Comparison of ENCODE assay signal across 14 cellular contexts in the genomic region with DNA sequence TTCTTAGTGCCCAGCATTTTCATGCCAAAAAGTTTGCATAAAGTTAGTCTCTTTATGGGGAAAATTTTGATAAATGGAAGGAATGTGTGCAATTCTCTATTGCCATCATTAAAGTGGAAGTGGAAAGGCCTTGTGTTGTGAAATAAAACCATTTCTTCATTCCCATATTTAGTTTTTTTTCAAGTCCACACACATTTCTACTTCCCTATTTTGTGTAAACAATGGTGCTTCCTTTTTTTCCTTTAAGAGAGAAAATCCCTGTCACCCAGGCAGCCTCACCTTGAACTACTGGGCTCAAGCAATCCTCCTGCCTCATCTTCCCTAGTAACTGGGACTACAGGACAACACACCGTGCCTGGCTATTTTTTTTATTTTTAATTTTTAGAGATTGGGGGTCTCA.
A peak's percentile ranks its signal among the peaks of the same experiment; 100 is the strongest.
DNase-seq lines count a peak whose midpoint lies in the region; ATAC-seq, FAIRE-seq and TF ChIP-seq lines count a peak whose summit lies in the region.
"Had no signal": no experiment of that assay in that cellular context is flagged by ENCODE, and none has a peak within 500 bp of the region (broad histone marks: within the 10 kb centered on the region; RNA-seq: fewer than 3 reads in every experiment).

No MANE protein-coding gene starts in this region.

- TF ChIP-seq CTCF in HL-60 (IDR thresholded peaks at IDR 0.05; ENCODE audit: insufficient read depth, low read length) = no peak
- no peak for TF ChIP-seq CTCF in NB4 (IDR thresholded peaks at IDR 0.05; ENCODE audit: low read depth, low read length)
- TF ChIP-seq CTCF in neutrophil (IDR thresholded peaks at IDR 0.05) = no peak

- H3K27me3 ChIP-seq in HL-60 (ENCODE audit: insufficient read depth, poor library complexity, severe bottlenecking) = no peaks in the 10 kb centered on the region
- H3K27me3 ChIP-seq in neutrophil = no peaks in the 10 kb centered on the region

- H3K4me3 ChIP-seq in HL-60 (replicated peaks; ENCODE audit: insufficient read depth, low read length) = no peak overlapping the region
- H3K4me3 ChIP-seq in NB4 (ENCODE audit: low read depth, low read length) = no peak overlapping the region
- peak overlapping the region; percentile 27 to 48 for H3K4me3 ChIP-seq in neutrophil (ENCODE audit: low read depth in 1 of 2, low read length in 1 of 2)

- peak overlapping the region; percentile 23 for H3K27ac ChIP-seq in HL-60 (replicated peaks)
- H3K27ac ChIP-seq in neutrophil = peak overlapping the region; percentile 92

- no peak for ATAC-seq in GM19351 (IDR thresholded peaks at IDR 0.05; ENCODE audit: unreplicated experiment)
- ATAC-seq: T-helper 17 cell had no signal

- H3K4me1 ChIP-seq in neutrophil (ENCODE audit: control insufficient read depth in 1 of 2, insufficient read depth in 1 of 2, low read depth in 1 of 2, low read length in 1 of 2) = peaks cover 24 to 45% of the 10 kb centered on the region in 2 experiments

- TF ChIP-seq POLR2A in NB4 (IDR thresholded peaks at IDR 0.05; ENCODE audit: extremely low read depth, insufficient read length) = no peak

- H3K36me3 ChIP-seq in neutrophil = no peaks in the 10 kb centered on the region

- DNase-seq in HL-60 (ENCODE audit: low read depth in 1 of 2, low spot score in 1 of 2) = peak; percentile 12 to 54
- DNase-seq in NB4 (ENCODE audit: low read depth) = peak; percentile 79
- peak; percentile 96 for DNase-seq in SKM-1 treated with dmso at 0.1 percent for 144 hours (lab: John Stamatoyannopoulos, UW; ENCODE audit: unreplicated experiment)
- no peak for DNase-seq in RCC 7860 (ENCODE audit: low spot score)
- no peak for DNase-seq in NCI-H82 (lab: John Stamatoyannopoulos, UW)
- DNase-seq: GOT3, NCI-H1092, NCI-H1694 treated with DMSO at 0.1 percent for 48 hours, NCI-H446 treated with DMSO at 0.1 percent for 48 hours, NCI-H774, SK-N-SH, T-helper 17 cell had no signal

- H3K9me3 ChIP-seq in neutrophil = no peaks in the 10 kb centered on the region

- FAIRE-seq in RCC 7860 (lab: Jason Lieb, UNC) = no peak

Comparison
In these comparisons a context has a peak if more than half of its experiments do, and no peak if none do; other contexts are left out.
1. DNase-seq: peak in HL-60 (2 of 2), NB4 (single experiment) and SKM-1 treated with dmso at 0.1 percent for 144 hours (single experiment); none in RCC 7860 (single experiment) and NCI-H82 (single experiment).
2. H3K4me3 ChIP-seq: peak in neutrophil (2 of 2); none in HL-60 (single experiment) and NB4 (single experiment).